26 cellular contexts compared by ENCODE assay signal in the genomic region with DNA sequence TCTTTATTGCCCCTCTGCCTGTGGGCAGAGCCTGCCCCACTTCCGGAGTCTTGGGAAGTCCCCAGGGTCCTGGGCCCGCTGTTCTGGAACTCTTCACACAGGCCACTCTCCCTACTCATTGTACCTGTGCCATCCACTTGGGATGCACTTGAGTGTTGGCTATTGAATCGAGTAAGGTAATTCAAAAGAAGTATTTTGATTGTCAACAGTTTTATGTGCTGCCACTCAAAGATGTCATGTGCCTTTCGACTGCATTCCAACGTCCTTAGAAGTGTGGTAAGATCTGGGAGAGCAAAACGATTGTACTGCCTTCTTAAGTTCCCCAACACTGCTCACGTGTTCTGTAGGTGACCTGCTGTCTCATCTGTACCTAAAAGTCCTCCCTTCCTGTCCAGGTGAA.
"Had no signal": no experiment of that assay in that cellular context is flagged by ENCODE, and none has a peak within 500 bp of the region (broad histone marks: within the 10 kb centered on the region; RNA-seq: fewer than 3 reads in every experiment).

No MANE protein-coding gene starts in this region.

- H3K4me3 ChIP-seq: K562, SK-N-MC had no signal

- ATAC-seq: activated T-helper 17 cell treated with anti-CD3 and anti-CD28 coated beads, Interleukin-2, amount 50 U/mL, for 72 hours; K562; T-cell had no signal

- H3K27ac ChIP-seq: brain microvascular endothelial cell, SK-N-MC, VCaP had no signal

- H3K27me3 ChIP-seq: brain microvascular endothelial cell had no signal

- H3K36me3 ChIP-seq: brain microvascular endothelial cell had no signal

- DNase-seq: activated CD4-positive, alpha-beta memory T cell treated with anti-CD3 and anti-CD28 coated beads for 36 hours; activated CD4-positive, alpha-beta T cell treated with anti-CD3 and anti-CD28 coated beads, Interleukin-2, amount 10 ng/mL, durations not matched to agents 7 days and 5 days; activated CD4-positive, CD25-positive, alpha-beta regulatory T cell; activated CD8-positive, alpha-beta memory T cell treated with anti-CD3 and anti-CD28 coated beads for 24 hours; activated gamma-delta T cell; activated naive CD4-positive, alpha-beta T cell treated with anti-CD3 and anti-CD28 coated beads for 36 hours; activated T-cell treated with anti-CD3 and anti-CD28 coated beads, Interleukin-2, amount 50 U/mL, for 48 hours; amygdala; brain microvascular endothelial cell; Karpas-422; MM.1S; NCI-H1105 treated with DMSO at 0.1 percent for 48 hours; NCI-H1436 treated with DMSO at 0.1 percent for 48 hours; NCI-H187 treated with DMSO at 0.1 percent for 48 hours; NCI-H2081 treated with DMSO at 0.1 percent for 48 hours; NCI-H2171 treated with DMSO at 0.1 percent for 48 hours; NCI-H226; NCI-H526; NCI-H82; T-cell; T-helper 2 cell; T1000 had no signal
